ENCODE assay signal across 8 cellular contexts in the genomic region with DNA sequence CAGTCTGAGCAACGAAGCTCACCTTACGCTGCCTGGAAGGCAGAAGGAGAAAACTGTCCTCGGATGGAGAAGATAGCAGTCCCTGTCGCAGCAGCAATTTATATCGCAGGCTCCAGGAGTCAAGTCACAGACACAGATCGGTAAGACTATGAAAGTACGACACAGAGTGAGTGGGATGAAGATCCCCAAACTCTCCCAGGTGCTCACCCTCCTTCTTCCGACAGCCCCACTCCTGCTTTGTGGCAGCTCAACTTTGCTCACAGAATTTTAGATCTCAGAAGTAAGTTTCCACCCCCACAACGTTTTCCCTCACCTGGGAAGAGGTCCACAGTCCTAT. TPM values are rescaled to one million over a fixed set of nuclear protein-coding genes. Genes with fewer than 3 reads are reported as not detected.
DNase-seq lines count a peak whose midpoint lies in the region; ATAC-seq and TF ChIP-seq lines count a peak whose summit lies in the region.

No MANE protein-coding gene starts in this region.

- H3K27me3 ChIP-seq in PC-3 (ENCODE audit: low read length), result no peaks in the 10 kb centered on the region
- H3K27me3 ChIP-seq in endodermal cell (ENCODE audit: control insufficient read depth, insufficient read depth, low read length, poor library complexity, severe bottlenecking), result no peaks in the 10 kb centered on the region

- H3K79me2 ChIP-seq in PC-3 (ENCODE audit: low read length), result peaks cover 24% of the 10 kb centered on the region

- intact Hi-C loops in PC-3 (cut with micrococcal nuclease), result loop anchor here (5.0 kb wide), 1 partner anchor 214 kb away; the partner anchor contains the start of gene CC2D2B

- peaks cover 17% of the 10 kb centered on the region for H3K4me1 Mint-ChIP-seq in endodermal cell
- peaks cover 28% of the 10 kb centered on the region for H3K4me1 Mint-ChIP-seq in neural crest cell

- H3K4me3 ChIP-seq in PC-3 (ENCODE audit: low read length) (peak overlapping the region; percentile 96), endodermal cell (ENCODE audit: low read length) (peak overlapping the region; percentile 93)

- peaks cover under 1% of the 10 kb centered on the region for H3K27me3 Mint-ChIP-seq in endodermal cell (ENCODE audit: insufficient read depth)
- no peaks in the 10 kb centered on the region for H3K27me3 Mint-ChIP-seq in neural crest cell (ENCODE audit: low read depth)

- DNase-seq in GM19238 (ENCODE audit: insufficient read length, low spot score) (peak; percentile 4), PC-3 (no peak), endodermal cell (no peak), neural crest cell (ENCODE audit: low read depth, low spot score) (no peak), LoVo (ENCODE audit: low spot score) (no peak), NCI-H1417 treated with DMSO at 0.1 percent for 48 hours (lab: John Stamatoyannopoulos, UW) (no peak)
- no peak for DNase-seq in activated CD4-positive, CD25-positive, alpha-beta regulatory T cell treated with anti-CD3 and anti-CD28 coated beads, Interleukin-2, amount 50 U/mL, for 72 hours

- no peaks in the 10 kb centered on the region for H3K9me2 ChIP-seq in PC-3 (replicated peaks; ENCODE audit: low read length)

- H3K36me3 ChIP-seq in PC-3 (ENCODE audit: low read depth, low read length) (no peaks in the 10 kb centered on the region), endodermal cell (ENCODE audit: control insufficient read depth, insufficient read depth, low read length) (peaks cover 34% of the 10 kb centered on the region)

- CTCF ChIA-PET in PC-3 (lab: Charles Lee), result interaction anchor here (0.5 to 1.4 kb wide), 13 partner anchors 18 to 626 kb away, joined by 3 to 30 read pairs (median 6); partner anchors contain the start of gene CC2D2B

- ATAC-seq in PC-3, result no peak; the same call in 1 of the 2 replicates
- no peak for ATAC-seq in HG02884 (IDR thresholded peaks at IDR 0.05; ENCODE audit: unreplicated experiment)

- H4K20me1 ChIP-seq in PC-3 (ENCODE audit: low read length), result no peaks in the 10 kb centered on the region

- TF ChIP-seq CTCF in PC-3 (conservative IDR thresholded peaks at IDR 0.05; ENCODE audit: low read depth, low read length) (no peak), endodermal cell (conservative IDR thresholded peaks at IDR 0.05) (no peak), neural crest cell (conservative IDR thresholded peaks at IDR 0.05) (no peak)

- no peaks in the 10 kb centered on the region for H3F3A ChIP-seq in PC-3 (ENCODE audit: low read length, unreplicated experiment)

- peaks cover 16% of the 10 kb centered on the region for H3K9me3 Mint-ChIP-seq in endodermal cell
- peaks cover 6% of the 10 kb centered on the region for H3K9me3 Mint-ChIP-seq in neural crest cell

- H3K4me2 ChIP-seq in PC-3 (ENCODE audit: low read length), result peak overlapping the region; percentile 91

- H3K27ac Mint-ChIP-seq in endodermal cell, result peak overlapping the region; percentile 99
- peak overlapping the region; percentile 98 for H3K27ac Mint-ChIP-seq in neural crest cell (ENCODE audit: unreplicated experiment)

- H3K36me3 Mint-ChIP-seq in endodermal cell (ENCODE audit: low read depth), result peaks cover 35% of the 10 kb centered on the region
- H3K36me3 Mint-ChIP-seq in neural crest cell (ENCODE audit: low read depth), result peaks cover 6% of the 10 kb centered on the region

- H3K27ac ChIP-seq in PC-3 (ENCODE audit: low read length) (no peak overlapping the region), endodermal cell (ENCODE audit: low read depth, low read length) (peak overlapping the region; percentile 60)

- POLR2A ChIA-PET in PC-3 (lab: Charles Lee; ENCODE audit: unreplicated experiment), result no interaction called here

- H3K4me3 Mint-ChIP-seq in endodermal cell, result peak overlapping the region; percentile 89
- H3K4me3 Mint-ChIP-seq in neural crest cell, result peak overlapping the region; percentile 96

- peaks cover 11% of the 10 kb centered on the region; the same call in 1 of the 2 replicates for H3K4me1 ChIP-seq in PC-3 (ENCODE audit: insufficient read depth, low read length)
- H3K4me1 ChIP-seq in endodermal cell (ENCODE audit: control insufficient read depth, insufficient read depth, low read length), result no peaks in the 10 kb centered on the region

- peak overlapping the region; percentile 89 for H3K9ac ChIP-seq in PC-3 (ENCODE audit: low read length)
- peak overlapping the region; percentile 88 for H3K9ac ChIP-seq in endodermal cell (ENCODE audit: extremely low read depth, low read length, poor library complexity, severe bottlenecking)

- 2 to 7% methylated on average over 4 to 9 of the region's 9 CpGs for WGBS in endodermal cell (ENCODE audit: insufficient coverage in 1 of 2, insufficient read length in 1 of 2), 2 experiments

- H3K9me3 ChIP-seq in PC-3 (ENCODE audit: low read length) (no peaks in the 10 kb centered on the region), endodermal cell (ENCODE audit: control insufficient read depth, low read length) (peaks cover 24% of the 10 kb centered on the region)

- H2AFZ ChIP-seq in PC-3 (ENCODE audit: low read length), result peak overlapping the region; percentile 95

- TSS peak; percentile 58 for BruUV-seq in PC-3 (replicated peaks; lab: Mats Ljungman, UMichigan)

RNA-seq across cellular contexts. Expression of gene TCTN3, which starts 0.4 kb away (rescaled TPM):
- total RNA-seq in PC-3 (2014; rRNA removed) (14.5 and 21.8 TPM in 2 replicates), endodermal cell (10 to 100 TPM; 53.5 to 57.7 TPM), neural crest cell (45.5 and 46.6 TPM in 2 replicates)
- polyA plus RNA-seq in endodermal cell (2013, experiment 1 of 2), result 63.9 TPM
- polyA plus RNA-seq in endodermal cell (2013, experiment 2 of 2), result 57.0 TPM

RNA-seq across cellular contexts. Expression of gene ALDH18A1, which starts 36.8 kb away (rescaled TPM):
- total RNA-seq in PC-3 (2014; rRNA removed), result 63.4 and 70.3 TPM in 2 replicates
- 100 to 1,000 TPM in 1 of 2 donors, 10 to 100 TPM in 1; 81.0 to 130 TPM for total RNA-seq in endodermal cell
- polyA plus RNA-seq in endodermal cell (2013, experiment 1 of 2), result 71.0 TPM
- polyA plus RNA-seq in endodermal cell (2013, experiment 2 of 2), result 66.7 TPM
- 172 and 182 TPM in 2 replicates for total RNA-seq in neural crest cell
